ENCODE assay signal across 8 cellular contexts in the genomic region with DNA sequence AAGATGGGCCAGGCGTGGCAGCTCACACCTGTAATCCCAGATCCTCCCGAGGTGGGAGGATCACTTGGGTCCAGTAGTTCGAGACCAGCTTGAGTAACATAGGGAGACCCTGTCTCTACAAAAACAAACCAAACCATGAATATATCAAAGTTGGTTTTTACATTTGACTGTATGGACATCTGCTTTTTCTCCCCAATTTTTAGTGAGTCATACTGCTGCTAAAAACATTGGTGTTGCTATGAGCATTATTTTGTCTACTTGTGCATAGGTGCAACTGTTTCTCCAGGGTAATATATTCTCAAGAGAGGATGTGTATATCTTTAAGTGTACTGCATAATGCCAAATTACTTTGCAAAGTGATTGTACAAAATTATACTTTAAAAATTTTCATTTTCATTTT. TPM values are rescaled to one million over a fixed set of nuclear protein-coding genes. Genes with fewer than 3 reads are reported as not detected.
DNase-seq lines count a peak whose midpoint lies in the region; ATAC-seq, FAIRE-seq and TF ChIP-seq lines count a peak whose summit lies in the region.

No MANE protein-coding gene starts in this region.

- H3K27me3 ChIP-seq in HUES48 (ENCODE audit: control insufficient read depth, insufficient read depth, low read length): no peaks in the 10 kb centered on the region
- H3K27me3 ChIP-seq in mucosa of rectum (ENCODE audit: control insufficient read depth in 2 of 2, insufficient read depth in 2 of 2, low read length in 2 of 2): no peaks in the 10 kb centered on the region

- no peak for TF ChIP-seq POLR2A in A549 (IDR thresholded peaks at IDR 0.05; ENCODE audit: low read length)

- peaks cover 21% of the 10 kb centered on the region; the same call in 1 of the 3 replicates for H3K4me1 ChIP-seq in A549
- H3K4me1 ChIP-seq in HUES48 (ENCODE audit: control insufficient read depth, insufficient read depth, low read length): peaks cover 6% of the 10 kb centered on the region; the same call in 1 of the 2 replicates
- peaks cover 13 to 17% of the 10 kb centered on the region in 2 donors for H3K4me1 ChIP-seq in mucosa of rectum (ENCODE audit: control insufficient read depth in 2 of 2, insufficient read depth in 2 of 2, low read length in 2 of 2)

- ATAC-seq in A549 (no peak), GM19395 (IDR thresholded peaks at IDR 0.05; ENCODE audit: unreplicated experiment) (no peak), GM21737 (IDR thresholded peaks at IDR 0.05; ENCODE audit: unreplicated experiment) (no peak)

- CTCF ChIA-PET in A549 (lab: Yijun Ruan, JAX): interaction anchor here (1.2 kb wide), 1 partner anchor 14 kb away, joined by 3 read pairs; no protein-coding TSS in a partner anchor

- in situ Hi-C loops in astrocyte of the spinal cord (cut with HindIII; ENCODE audit: low sequenced_read_pairs): no loop called here
- in situ Hi-C loops in GM13976 (cut with MboI; ENCODE audit: low sequenced_read_pairs, unreplicated experiment): no loop called here

- POLR2A ChIA-PET in A549 (lab: Yijun Ruan, JAX): interaction anchor here (0.7 to 1.4 kb wide), 4 partner anchors 28 to 382 kb away, joined by 3 to 7 read pairs (median 5); a partner anchor contains a TSS

- no peak for TF ChIP-seq RAD21 in A549 (conservative IDR thresholded peaks at IDR 0.05 in 1 of 2, IDR thresholded peaks at IDR 0.05 in 1 of 2)

- DNase-seq in A549 (ENCODE audit: low read depth in 1 of 2, low spot score in 1 of 2) (no peak), astrocyte of the spinal cord (ENCODE audit: low read depth, low spot score) (no peak), SKM-1 (lab: John Stamatoyannopoulos, UW; ENCODE audit: unreplicated experiment) (no peak), GM13976 (ENCODE audit: low spot score) (no peak)

- H3K4me2 ChIP-seq in A549: peak overlapping the region; percentile 86

- no peak for TF ChIP-seq EP300 in A549 (IDR thresholded peaks at IDR 0.05)

- no peaks in the 10 kb centered on the region for H3K36me3 ChIP-seq in HUES48 (ENCODE audit: control insufficient read depth, insufficient read depth, low read length)
- H3K36me3 ChIP-seq in mucosa of rectum (ENCODE audit: control insufficient read depth in 2 of 2, insufficient read depth in 2 of 2, low read length in 2 of 2): peaks cover 3% of the 10 kb centered on the region in 2 donors

- H3K9ac ChIP-seq in HUES48 (ENCODE audit: low read depth, low read length) (no peak overlapping the region), mucosa of rectum (ENCODE audit: low read depth in 1 of 2, low read length in 2 of 2) (no peak overlapping the region)

- no peaks in the 10 kb centered on the region for H3K9me3 ChIP-seq in A549
- no peaks in the 10 kb centered on the region for H3K9me3 ChIP-seq in HUES48 (ENCODE audit: control insufficient read depth, insufficient read depth, low read length)
- H3K9me3 ChIP-seq in mucosa of rectum (ENCODE audit: control insufficient read depth in 2 of 2, low read length in 2 of 2): no peaks in the 10 kb centered on the region

- no peak for TF ChIP-seq CTCF in A549 (IDR thresholded peaks at IDR 0.05)
- TF ChIP-seq CTCF in astrocyte of the spinal cord (IDR thresholded peaks at IDR 0.05; ENCODE audit: low read depth, low read length): no peak
- TF ChIP-seq CTCF in GM13976 (IDR thresholded peaks at IDR 0.05; ENCODE audit: borderline replicate concordance, control extremely low read depth, extremely low read depth, insufficient read depth, missing control alignments): no peak

- peak overlapping the region; percentile 95 to 96 for H3K27ac ChIP-seq in A549
- H3K27ac ChIP-seq in HUES48 (ENCODE audit: low read depth, low read length): no peak overlapping the region
- no peak overlapping the region for H3K27ac ChIP-seq in mucosa of rectum (ENCODE audit: low read depth in 2 of 2, low read length in 2 of 2)

- peak overlapping the region; percentile 93 for H3K4me3 ChIP-seq in A549
- peak overlapping the region; percentile 88 for H3K4me3 ChIP-seq in HUES48 (ENCODE audit: low read depth, low read length)
- H3K4me3 ChIP-seq in astrocyte of the spinal cord (ENCODE audit: low read depth, low read length): peak overlapping the region; percentile 95
- peak overlapping the region; percentile 99 to 100 for H3K4me3 ChIP-seq in mucosa of rectum (ENCODE audit: low read length in 2 of 2)

- no peak for FAIRE-seq in A549 (lab: Jason Lieb, UNC)

- 60% methylated on average over 3 of the region's 3 CpGs for WGBS in A549 (ENCODE audit: missing lambda C conversion rate)

TF ChIP-seq in A549, 52 proteins besides CTCF, POLR2A, EP300 and RAD21:
- TF ChIP-seq FOXS1 (CRISPR knock-in tag; IDR thresholded peaks at IDR 0.05) (no peak), POLR2AphosphoS2 (conservative IDR thresholded peaks at IDR 0.05; ENCODE audit: low read length) (no peak), MAZ (IDR thresholded peaks at IDR 0.05; ENCODE audit: borderline replicate concordance, low read depth, low read length) (no peak), ESRRA (IDR thresholded peaks at IDR 0.05; ENCODE audit: borderline replicate concordance, low read length) (no peak), KDM1A (IDR thresholded peaks at IDR 0.05; ENCODE audit: low read depth) (no peak), TP53 (CRISPR knock-in tag; IDR thresholded peaks at IDR 0.05) (no peak)
- TF ChIP-seq, protein P1, sequence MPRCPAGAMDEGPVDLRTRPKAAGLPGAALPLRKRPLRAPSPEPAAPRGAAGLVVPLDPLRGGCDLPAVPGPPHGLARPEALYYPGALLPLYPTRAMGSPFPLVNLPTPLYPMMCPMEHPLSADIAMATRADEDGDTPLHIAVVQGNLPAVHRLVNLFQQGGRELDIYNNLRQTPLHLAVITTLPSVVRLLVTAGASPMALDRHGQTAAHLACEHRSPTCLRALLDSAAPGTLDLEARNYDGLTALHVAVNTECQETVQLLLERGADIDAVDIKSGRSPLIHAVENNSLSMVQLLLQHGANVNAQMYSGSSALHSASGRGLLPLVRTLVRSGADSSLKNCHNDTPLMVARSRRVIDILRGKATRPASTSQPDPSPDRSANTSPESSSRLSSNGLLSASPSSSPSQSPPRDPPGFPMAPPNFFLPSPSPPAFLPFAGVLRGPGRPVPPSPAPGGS (IDR thresholded peaks at IDR 0.05): no peak

RNA-seq across cellular contexts. Expression of a gene that starts 0.8 kb away (rescaled TPM):
- polyA plus RNA-seq in A549 (2011; rRNA removed) (128 and 139 TPM in 2 replicates), A549 (2017; fragmentation: RNase III; extraction: RNeasy Plus Mini Kit Qiagen cat#74134 plus additional on column Dnase treatment) (53.7 to 57.4 TPM (median 55.3 TPM) in 3 replicates)
- 169 and 196 TPM in 2 replicates for polyA plus RNA-seq in A549 (2012; cell fraction: cytosol; rRNA removed)
- polyA plus RNA-seq in A549 (2012; cell fraction: nucleus; rRNA removed): 106 and 138 TPM in 2 replicates
- polyA minus RNA-seq in A549 (2011; rRNA and poly(A)+ RNA removed): 304 and 345 TPM in 2 replicates

Comparison
In these comparisons a context has a peak if more than half of its experiments do, and no peak if none do; other contexts are left out.
1. H3K27ac ChIP-seq: peak in A549 (2 of 2); none in HUES48 (single experiment) and mucosa of rectum (0 of 2).
2. Peak in every context shown above with its lines, with median percentiles within 50 percentile points of each other: H3K4me3 ChIP-seq.